Comparison of ENCODE assay signal across 8 cellular contexts in genomic region chr1:226309398-226310122, GRCh38. TPM values are rescaled to one million over a fixed set of nuclear protein-coding genes. Genes with fewer than 3 reads are reported as not detected.
DNase-seq lines count a peak whose midpoint lies in the region; ATAC-seq, FAIRE-seq and TF ChIP-seq lines count a peak whose summit lies in the region.

No MANE protein-coding gene starts in this region.

- no peaks in the 10 kb centered on the region for H3K9me3 Mint-ChIP-seq in central memory CD8-positive, alpha-beta T cell

- H3K4me3 ChIP-seq in OCI-LY7 (ENCODE audit: low read depth, low read length, poor library complexity, severe bottlenecking), result peak overlapping the region; percentile 97
- H3K4me3 ChIP-seq in HepG2 (replicated peaks in 1 of 3; ENCODE audit: insufficient read depth in 1 of 3, low read depth in 2 of 3, low read length in 3 of 3), result peak overlapping the region; percentile 60 to 94 (median 92)
- H3K4me3 ChIP-seq in stomach, result peak overlapping the region; percentile 83 to 100 (median 88)

- H2AFZ ChIP-seq in OCI-LY7 (ENCODE audit: low read length) (peak overlapping the region; percentile 64; the same call in 1 of the 2 replicates), HepG2 (ENCODE audit: low read length) (peak overlapping the region; percentile 8)

- no peaks in the 10 kb centered on the region for H3K27me3 Mint-ChIP-seq in central memory CD8-positive, alpha-beta T cell

- TF ChIP-seq CTCF in OCI-LY7 (conservative IDR thresholded peaks at IDR 0.05; ENCODE audit: low read length) (no peak), HepG2 (CRISPR knock-in tag; IDR thresholded peaks at IDR 0.05) (no peak), stomach (IDR thresholded peaks at IDR 0.05) (peak in 3 of 7 experiments; percentile 19 to 27 (median 24))

- H3K79me2 ChIP-seq in OCI-LY7 (ENCODE audit: insufficient read depth, low read depth, low read length), result peaks cover 43% of the 10 kb centered on the region
- peaks cover 28% of the 10 kb centered on the region for H3K79me2 ChIP-seq in HepG2 (ENCODE audit: insufficient read depth, low read length)

- H3K27me3 ChIP-seq in HepG2 (ENCODE audit: control insufficient read depth in 1 of 2, insufficient read depth in 2 of 2, low read length in 2 of 2) (no peaks in the 10 kb centered on the region), stomach (no peaks in the 10 kb centered on the region)

- peak overlapping the region; percentile 93 for H3K4me2 ChIP-seq in OCI-LY7 (ENCODE audit: low read length)
- peak overlapping the region; percentile 96 for H3K4me2 ChIP-seq in HepG2 (ENCODE audit: low read depth, low read length)

- H4K20me1 ChIP-seq in OCI-LY7 (ENCODE audit: insufficient read depth, low read length) (peaks cover under 1% of the 10 kb centered on the region; the same call in 1 of the 2 replicates), HepG2 (ENCODE audit: insufficient read depth, low read length) (no peaks in the 10 kb centered on the region)

- FAIRE-seq in HepG2 (lab: Jason Lieb, UNC), result no peak

- WGBS in HepG2 (ENCODE audit: low lambda C conversion rate), result under 1% methylated on average over 24 of the region's 59 CpGs
- 3 to 4% (median 3%) methylated on average over 31 to 59 of the region's 59 CpGs for WGBS in stomach, 5 donors

- TF ChIP-seq POLR2A in HepG2 (IDR thresholded peaks at IDR 0.05; ENCODE audit: insufficient read depth in 1 of 2, low read depth in 2 of 2, low read length in 2 of 2) (no peak), stomach (IDR thresholded peaks at IDR 0.05) (no peak)

- H3K36me3 Mint-ChIP-seq in central memory CD8-positive, alpha-beta T cell (ENCODE audit: insufficient read depth), result no peaks in the 10 kb centered on the region

- H3K27ac ChIP-seq in OCI-LY7 (ENCODE audit: low read depth, low read length, poor library complexity, severe bottlenecking) (peak overlapping the region; percentile 76), HepG2 (ENCODE audit: extremely low read length, insufficient read depth, low read length) (peak overlapping the region; percentile 71), stomach (peak overlapping the region; percentile 72 to 87 (median 79))

- peak overlapping the region; percentile 56 for H3K9ac ChIP-seq in HepG2 (ENCODE audit: insufficient read depth, low read depth, low read length)

- TF ChIP-seq EP300 in HepG2 (IDR thresholded peaks at IDR 0.05; ENCODE audit: low read depth in 2 of 2, low read length in 2 of 2) (no peak), HepG2 (CRISPR knock-in tag; IDR thresholded peaks at IDR 0.05; ENCODE audit: borderline replicate concordance) (no peak), stomach (IDR thresholded peaks at IDR 0.05) (no peak)

- H3K9me3 ChIP-seq in OCI-LY7 (ENCODE audit: low read length), result 0 out of 2 replicates have a peak, but pooled peaks cover 6% of the 10 kb centered on the region
- H3K9me3 ChIP-seq in HepG2 (ENCODE audit: low read length), result no peaks in the 10 kb centered on the region
- no peaks in the 10 kb centered on the region for H3K9me3 ChIP-seq in stomach

- ATAC-seq in HG02885 (IDR thresholded peaks at IDR 0.05; ENCODE audit: poor library complexity, unreplicated experiment) (peak; percentile 3), HepG2 (peak; percentile 68)
- peak; percentile 65 for ATAC-seq in central memory CD8-positive, alpha-beta T cell (replicated peaks; ENCODE audit: extremely low read depth, poor library complexity, severe bottlenecking)

- in situ Hi-C loops in HepG2 (cut with HindIII; ENCODE audit: extremely low pct_ligation_motif_present, low pct_unique_long_range_greater_than_20kb), result no loop called here

- H3K36me3 ChIP-seq in OCI-LY7 (ENCODE audit: insufficient read depth, low read length) (peaks cover 11% of the 10 kb centered on the region; the same call in 1 of the 2 replicates), HepG2 (replicated peaks in 1 of 2; ENCODE audit: control insufficient read depth in 1 of 2, insufficient read depth in 2 of 2, low read length in 2 of 2) (0 out of 5 replicates have a peak, but pooled peaks cover 0 to 4% of the 10 kb centered on the region in 2 experiments), stomach (no peaks in the 10 kb centered on the region)

- peaks cover 7% of the 10 kb centered on the region for H3K4me1 Mint-ChIP-seq in central memory CD8-positive, alpha-beta T cell

- H3K27ac Mint-ChIP-seq in central memory CD8-positive, alpha-beta T cell (ENCODE audit: low read depth), result no peak overlapping the region

- POLR2A ChIA-PET in OCI-LY7 (lab: Charles Lee), result interaction anchor here (0.5 to 2.5 kb wide), 27 partner anchors 8 to 184 kb away, joined by 3 to 26 read pairs (median 4); partner anchors contain the start of gene PARP1
- POLR2A ChIA-PET in HepG2 (lab: Yijun Ruan, JAX), result interaction anchor here (0.8 to 1.5 kb wide), 6 partner anchors 16 to 310 kb away, joined by 3 to 5 read pairs (median 3); partner anchors contain the start of genes H3-3A and SDE2

- TF ChIP-seq RAD21 in HepG2 (CRISPR knock-in tag; IDR thresholded peaks at IDR 0.05), result no peak

- H3K9me2 ChIP-seq in OCI-LY7 (ENCODE audit: insufficient read depth, low read length), result no peaks in the 10 kb centered on the region

- peak; percentile 26 to 31 for DNase-seq in stimulated activated CD4-positive, alpha-beta T cell treated with anti-CD3 and anti-CD28 coated beads, Interleukin-12 subunit alpha, Interleukin-12 subunit beta, amount 100 ng/mL, for 24 hours (ENCODE audit: low read depth in 2 of 2)
- DNase-seq in stimulated activated CD4-positive, alpha-beta T cell treated with anti-CD3 and anti-CD28 coated beads, Interleukin-4, amount 100 ng/mL, for 4 hours, result no peak
- DNase-seq in OCI-LY7 (ENCODE audit: low spot score) (peak; percentile 48), HepG2 (ENCODE audit: low spot score) (peak; percentile 17), stomach (no peak), 8988T (no peak)
- DNase-seq in central memory CD8-positive, alpha-beta T cell (ENCODE audit: low spot score in 2 of 2), result no peak

- H3K4me3 Mint-ChIP-seq in central memory CD8-positive, alpha-beta T cell, result peak overlapping the region; percentile 85

- H3K4me1 ChIP-seq in OCI-LY7 (ENCODE audit: insufficient read depth, low read length, poor library complexity, severe bottlenecking) (peaks cover 46% of the 10 kb centered on the region), HepG2 (ENCODE audit: insufficient read depth, low read length) (peaks cover 34% of the 10 kb centered on the region), stomach (peaks cover 0 to 26% (median 23%) of the 10 kb centered on the region in 4 donors)

- CTCF ChIA-PET in OCI-LY7 (lab: Charles Lee; ENCODE audit: unreplicated experiment), result interaction anchor here (0.9 to 3.1 kb wide), 4 partner anchors 8 to 44 kb away, joined by 3 to 11 read pairs (median 3); no protein-coding TSS in a partner anchor
- CTCF ChIA-PET in HepG2 (lab: Yijun Ruan, JAX; ENCODE audit: low intra/inter-chr PET ratio, low total read pairs), result no interaction called here

- BruUV-seq in OCI-LY7 (replicated peaks; lab: Mats Ljungman, UMichigan), result TSS peak; percentile 88
- BruUV-seq in HepG2 (replicated peaks; lab: Mats Ljungman, UMichigan), result TSS peak; percentile 77

- intact Hi-C loops in OCI-LY7 (cut with micrococcal nuclease; ENCODE audit: unreplicated experiment), result loop anchor here (1.0 to 2.0 kb wide), 4 partner anchors 46 to 97 kb away; no protein-coding TSS in a partner anchor
- intact Hi-C loops in HepG2 (cut with micrococcal nuclease; ENCODE audit: unreplicated experiment), result no loop called here
- intact Hi-C loops in stomach (cut with DNase I; ENCODE audit: low total_unique reads), result no loop called here

TF ChIP-seq in HepG2, 621 proteins besides CTCF, POLR2A, EP300 and RAD21 (continues in another document):
- 0 out of 2 replicates have a peak, but pooled peaks have one; percentile 3 for TF ChIP-seq POLR2AphosphoS5 (IDR thresholded peaks at IDR 0.05; ENCODE audit: low read depth, low read length)
- no peak for TF ChIP-seq ZNF784 (CRISPR knock-in tag; IDR thresholded peaks at IDR 0.05; ENCODE audit: borderline replicate concordance)
- TF ChIP-seq ZNF225 (CRISPR knock-in tag; IDR thresholded peaks at IDR 0.05), result no peak
- TF ChIP-seq NKX3-1 (CRISPR knock-in tag; IDR thresholded peaks at IDR 0.05), result peak; percentile 55; the same call in 1 of the 2 replicates
- TF ChIP-seq ZNF431 (CRISPR knock-in tag; IDR thresholded peaks at IDR 0.05; ENCODE audit: borderline replicate concordance, low read depth), result no peak

RNA-seq across cellular contexts. Expression of gene LIN9, which starts 0.6 kb away (rescaled TPM):
- total RNA-seq in OCI-LY7 (2014; rRNA removed; shearing (Covaris generic)), result 17.2 and 19.7 TPM in 2 replicates
- total RNA-seq in OCI-LY7 (2022) (20.1 and 22.4 TPM in 2 replicates), HepG2 (2016; rRNA removed; fragmentation: Illumina TruSeq; extraction: Trizol) (10.0 and 15.8 TPM in 2 replicates), stomach (10 to 100 TPM in 1 of 5 donors, 1 to 10 TPM in 3, not detected in 1; 1.3 to 45.5 (median 7.1) TPM)
- 4.3 and 5.1 TPM in 2 replicates for total RNA-seq in HepG2 (2016; cell fraction: cytosol; rRNA removed; fragmentation: Illumina TruSeq; extraction: Trizol; ENCODE audit: low read depth)
- 9.7 and 14.6 TPM in 2 replicates for total RNA-seq in HepG2 (2016; cell fraction: insoluble cytoplasmic fraction; rRNA removed; fragmentation: Illumina TruSeq; extraction: Trizol)
- 4.7 and 5.9 TPM in 2 replicates for total RNA-seq in HepG2 (2016; cell fraction: membrane; rRNA removed; fragmentation: Illumina TruSeq; extraction: Trizol)
- 8.9 and 10.4 TPM in 2 replicates for total RNA-seq in HepG2 (2016; cell fraction: nucleus; rRNA removed; fragmentation: Illumina TruSeq; extraction: Trizol)
- polyA plus RNA-seq in HepG2 (2011; rRNA removed) (1.7 and 3.0 TPM in 2 replicates), stomach (1 to 10 TPM; 2.4 to 2.9 (median 2.5) TPM)
- polyA plus RNA-seq in HepG2 (2011; cell fraction: cytosol; rRNA removed), result 1.2 and 1.3 TPM in 2 replicates
- polyA plus RNA-seq in HepG2 (2011; cell fraction: nucleus; rRNA removed), result 1.2 and 1.3 TPM in 2 replicates
- polyA plus RNA-seq in HepG2 (2012), result 1.7 and 2.8 TPM in 2 replicates
- 0.54 and 0.72 TPM in 2 replicates for polyA plus RNA-seq in HepG2 (2016; cell fraction: cytosol; fragmentation: Illumina TruSeq; extraction: Trizol; ENCODE audit: low read depth)
- 10.2 and 11.3 TPM in 2 replicates for polyA plus RNA-seq in HepG2 (2016; cell fraction: insoluble cytoplasmic fraction; fragmentation: Illumina TruSeq; extraction: Trizol; ENCODE audit: low read depth)
- 1.6 and 1.8 TPM in 2 replicates for polyA plus RNA-seq in HepG2 (2016; cell fraction: membrane; fragmentation: Illumina TruSeq; extraction: Trizol; ENCODE audit: low read depth)
- 9.5 and 10.3 TPM in 2 replicates for polyA plus RNA-seq in HepG2 (2016; cell fraction: nucleus; fragmentation: Illumina TruSeq; extraction: Trizol; ENCODE audit: insufficient read depth, low read depth)
- 1.2 and 4.5 TPM in 2 replicates for polyA minus RNA-seq in HepG2 (2011; rRNA and poly(A)+ RNA removed; ENCODE audit: low replicate concordance)
- polyA minus RNA-seq in HepG2 (2011; cell fraction: cytosol; rRNA and poly(A)+ RNA removed), result 2.0 and 2.1 TPM in 2 replicates
- polyA minus RNA-seq in HepG2 (2011; cell fraction: nucleus; rRNA and poly(A)+ RNA removed), result 5.2 and 7.6 TPM in 2 replicates

Comparison
In these comparisons a context has a peak if more than half of its experiments do, and no peak if none do; other contexts are left out.
1. DNase-seq: peak in stimulated activated CD4-positive, alpha-beta T cell treated with anti-CD3 and anti-CD28 coated beads, Interleukin-12 subunit alpha, Interleukin-12 subunit beta, amount 100 ng/mL, for 24 hours (2 of 2), OCI-LY7 (single experiment) and HepG2 (single experiment); none in stimulated activated CD4-positive, alpha-beta T cell treated with anti-CD3 and anti-CD28 coated beads, Interleukin-4, amount 100 ng/mL, for 4 hours (0 of 2), central memory CD8-positive, alpha-beta T cell (0 of 2), stomach (single experiment) and 8988T (single experiment).
2. ATAC-seq: peak in every context shown above with its lines; median percentile 68 in HepG2; 65 in central memory CD8-positive, alpha-beta T cell; 3 in HG02885.
3. Peak in every context shown above with its lines, with median percentiles within 50 percentile points of each other: H3K27ac ChIP-seq and H3K4me3 ChIP-seq.